8 cellular contexts compared by ENCODE assay signal in genomic region chrX:53683556-53684414, GRCh38.
A peak's percentile ranks its signal among the peaks of the same experiment; 100 is the strongest.
DNase-seq lines count a peak whose midpoint lies in the region; ATAC-seq lines count a peak whose summit lies in the region.

No MANE protein-coding gene starts in this region.

- H3K9me3 Mint-ChIP-seq in central memory CD8-positive, alpha-beta T cell = no peaks in the 10 kb centered on the region

- peak overlapping the region; percentile 86 for H3K4me3 Mint-ChIP-seq in central memory CD8-positive, alpha-beta T cell

- peaks cover 36% of the 10 kb centered on the region for H3K36me3 Mint-ChIP-seq in central memory CD8-positive, alpha-beta T cell (ENCODE audit: insufficient read depth)

- no peaks in the 10 kb centered on the region for H3K27me3 Mint-ChIP-seq in central memory CD8-positive, alpha-beta T cell

- DNase-seq in AG08396 (ENCODE audit: low spot score) = peak; percentile 86
- DNase-seq in NCI-H345 (lab: John Stamatoyannopoulos, UW) = peak; percentile 99
- peak; percentile 78 to 86 (median 84) for DNase-seq in activated CD4-positive, CD25-positive, alpha-beta regulatory T cell (lab: John Stamatoyannopoulos, UW)
- DNase-seq in central memory CD8-positive, alpha-beta T cell (ENCODE audit: low spot score in 2 of 2) = peak; percentile 69 to 92
- DNase-seq in inferior parietal cortex (ENCODE audit: extremely low spot score) = peak; percentile 96
- peak; percentile 93 for DNase-seq in smooth muscle cell of the brain vasculature (ENCODE audit: low read depth, low spot score)

- peak overlapping the region; percentile 97 for H3K27ac Mint-ChIP-seq in central memory CD8-positive, alpha-beta T cell (ENCODE audit: low read depth)

- H3K4me1 Mint-ChIP-seq in central memory CD8-positive, alpha-beta T cell = peaks cover 34% of the 10 kb centered on the region

- peak; percentile 63 for ATAC-seq in GM19025 (IDR thresholded peaks at IDR 0.05; ENCODE audit: low read depth, unreplicated experiment)
- ATAC-seq in HG03280 (IDR thresholded peaks at IDR 0.05; ENCODE audit: unreplicated experiment) = peak; percentile 67
- peak; percentile 81 for ATAC-seq in central memory CD8-positive, alpha-beta T cell (replicated peaks; ENCODE audit: extremely low read depth, poor library complexity, severe bottlenecking)

Comparison
In these comparisons a context has a peak if more than half of its experiments do, and no peak if none do; other contexts are left out.
1. Peak in every context shown above with its lines: DNase-seq and ATAC-seq.